ENCODE assay signal across 22 cellular contexts in the genomic region with DNA sequence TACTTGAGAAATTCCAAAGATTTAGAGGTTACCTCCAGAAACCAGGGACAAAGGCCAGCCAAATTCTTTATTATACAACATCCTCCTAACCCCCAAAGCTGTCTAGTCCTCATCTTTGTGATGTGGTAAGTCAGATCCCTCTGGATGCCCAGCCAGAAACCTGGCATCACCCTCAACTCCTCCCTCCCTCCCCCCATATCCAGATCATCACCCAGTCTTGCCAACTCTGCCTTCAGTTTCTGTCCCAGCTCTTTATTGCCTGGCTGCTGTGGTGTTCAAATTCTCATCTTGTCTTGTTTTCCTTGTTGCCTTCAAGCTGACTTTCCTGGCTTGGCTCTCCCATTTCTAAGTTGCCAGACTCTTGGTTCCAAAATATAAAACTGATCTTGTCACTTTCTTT. TPM values are rescaled to one million over a fixed set of nuclear protein-coding genes. Genes with fewer than 3 reads are reported as not detected.
DNase-seq lines count a peak whose midpoint lies in the region; ATAC-seq and TF ChIP-seq lines count a peak whose summit lies in the region.
"Had no signal": no experiment of that assay in that cellular context is flagged by ENCODE, and none has a peak within 500 bp of the region (broad histone marks: within the 10 kb centered on the region; RNA-seq: fewer than 3 reads in every experiment).

No MANE protein-coding gene starts in this region.

- peaks cover 27% of the 10 kb centered on the region for H3K4me1 ChIP-seq in HUES6 (ENCODE audit: control insufficient read depth, insufficient read depth, low read length)

- H3K9me3 ChIP-seq in HUES6 (ENCODE audit: control insufficient read depth, insufficient read depth, low read depth, low read length) (peaks cover 16% of the 10 kb centered on the region), T-helper 17 cell (ENCODE audit: control insufficient read depth, low read length, poor library complexity, severe bottlenecking) (no peaks in the 10 kb centered on the region)

- H3K4me3 Mint-ChIP-seq in activated T-cell treated with anti-CD3 and anti-CD28 coated beads, Interleukin-2, amount 50 U/mL, for 72 hours, result no peak overlapping the region
- no peak overlapping the region for H3K4me3 Mint-ChIP-seq in activated T-cell treated with anti-CD3 and anti-CD28 coated beads, Interleukin-2, amount 50 U/mL, for 24 hours
- no peak overlapping the region for H3K4me3 Mint-ChIP-seq in CD14-positive monocyte
- H3K4me3 Mint-ChIP-seq in effector memory CD8-positive, alpha-beta T cell, result peak overlapping the region in 1 of 2 donors; percentile 52
- H3K4me3 Mint-ChIP-seq in T-helper 17 cell, result no peak overlapping the region

- peak overlapping the region; percentile 27 for H3K27ac Mint-ChIP-seq in activated T-cell treated with anti-CD3 and anti-CD28 coated beads, Interleukin-2, amount 50 U/mL, for 72 hours
- no peak overlapping the region for H3K27ac Mint-ChIP-seq in activated T-cell treated with anti-CD3 and anti-CD28 coated beads, Interleukin-2, amount 50 U/mL, for 24 hours
- H3K27ac Mint-ChIP-seq in CD14-positive monocyte (peak overlapping the region in 4 of 7 donors; percentile 46 to 74 (median 61)), T-helper 17 cell (no peak overlapping the region)
- H3K27ac Mint-ChIP-seq in effector memory CD8-positive, alpha-beta T cell, result peak overlapping the region; percentile 14 to 41

- 0 out of 2 replicates have a peak overlapping the region, but pooled peaks have one; percentile 32 for H3K27ac ChIP-seq in HUES6 (ENCODE audit: low read depth, low read length)
- H3K27ac ChIP-seq: C4-2B, KMS-11 had no signal

- H3K36me3 ChIP-seq in HUES6 (ENCODE audit: control insufficient read depth, insufficient read depth, low read length), result peaks cover 14% of the 10 kb centered on the region
- H3K36me3 ChIP-seq: HAP-1 had no signal

- no peak for TF ChIP-seq CTCF in CD14-positive monocyte (IDR thresholded peaks at IDR 0.05)

- H3K36me3 Mint-ChIP-seq in activated T-cell treated with anti-CD3 and anti-CD28 coated beads, Interleukin-2, amount 50 U/mL, for 72 hours (ENCODE audit: insufficient read depth in 2 of 2), result peaks cover 10 to 15% of the 10 kb centered on the region in 2 donors
- H3K36me3 Mint-ChIP-seq in activated T-cell treated with anti-CD3 and anti-CD28 coated beads, Interleukin-2, amount 50 U/mL, for 24 hours (ENCODE audit: low read depth), result peaks cover 29% of the 10 kb centered on the region
- H3K36me3 Mint-ChIP-seq in CD14-positive monocyte, result peaks cover 2 to 19% of the 10 kb centered on the region in 2 donors
- H3K36me3 Mint-ChIP-seq in effector memory CD8-positive, alpha-beta T cell (ENCODE audit: insufficient read depth), result peaks cover 10% of the 10 kb centered on the region
- H3K36me3 Mint-ChIP-seq in T-helper 17 cell (ENCODE audit: low read depth), result no peaks in the 10 kb centered on the region

- no peak overlapping the region for H3K9ac ChIP-seq in HUES6 (ENCODE audit: low read length)
- H3K9ac ChIP-seq: KMS-11 had no signal

- H3K4me1 Mint-ChIP-seq in activated T-cell treated with anti-CD3 and anti-CD28 coated beads, Interleukin-2, amount 50 U/mL, for 72 hours (ENCODE audit: low read depth), result peaks cover 53% of the 10 kb centered on the region
- H3K4me1 Mint-ChIP-seq in activated T-cell treated with anti-CD3 and anti-CD28 coated beads, Interleukin-2, amount 50 U/mL, for 24 hours (ENCODE audit: low read depth), result peaks cover 69% of the 10 kb centered on the region
- H3K4me1 Mint-ChIP-seq in CD14-positive monocyte (peaks cover 72% of the 10 kb centered on the region), T-helper 17 cell (peaks cover 51% of the 10 kb centered on the region)
- peaks cover 50 to 58% of the 10 kb centered on the region in 2 donors for H3K4me1 Mint-ChIP-seq in effector memory CD8-positive, alpha-beta T cell (ENCODE audit: low read depth in 2 of 2)

- peaks cover 5 to 6% of the 10 kb centered on the region in 2 donors for H3K9me3 Mint-ChIP-seq in activated T-cell treated with anti-CD3 and anti-CD28 coated beads, Interleukin-2, amount 50 U/mL, for 72 hours
- peaks cover 6% of the 10 kb centered on the region for H3K9me3 Mint-ChIP-seq in activated T-cell treated with anti-CD3 and anti-CD28 coated beads, Interleukin-2, amount 50 U/mL, for 24 hours
- H3K9me3 Mint-ChIP-seq in CD14-positive monocyte, result peaks cover 3 to 11% (median 9%) of the 10 kb centered on the region in 7 donors
- H3K9me3 Mint-ChIP-seq in effector memory CD8-positive, alpha-beta T cell, result peaks cover 2 to 8% of the 10 kb centered on the region in 2 donors

- no peak overlapping the region for H3K4me3 ChIP-seq in HUES6 (ENCODE audit: low read depth, low read length)
- H3K4me3 ChIP-seq: HAP-1 had no signal

- intact Hi-C loops in CD14-positive monocyte (cut with micrococcal nuclease), result no loop called here

- ATAC-seq in activated T-cell treated with anti-CD3 and anti-CD28 coated beads, Interleukin-2, amount 50 U/mL, for 72 hours (replicated peaks in 1 of 2), result no peak
- ATAC-seq in effector memory CD8-positive, alpha-beta T cell (replicated peaks), result no peak
- ATAC-seq in T-helper 17 cell (no peak), GM18502 (IDR thresholded peaks at IDR 0.05; ENCODE audit: poor library complexity, unreplicated experiment) (no peak), HG02938 (IDR thresholded peaks at IDR 0.05; ENCODE audit: unreplicated experiment) (no peak)

- no peaks in the 10 kb centered on the region for H3K27me3 ChIP-seq in HUES6 (ENCODE audit: control insufficient read depth, insufficient read depth, low read length)

- no peak for DNase-seq in activated T-cell treated with anti-CD3 and anti-CD28 coated beads, Interleukin-2, amount 50 U/mL, for 72 hours
- DNase-seq in activated T-cell treated with anti-CD3 and anti-CD28 coated beads, Interleukin-2, amount 50 U/mL, for 24 hours, result no peak
- DNase-seq in CD14-positive monocyte (ENCODE audit: low spot score), result no peak
- no peak for DNase-seq in effector memory CD8-positive, alpha-beta T cell
- DNase-seq in T-helper 17 cell, result no peak
- DNase-seq: DMS79 treated with DMSO at 0.1 percent for 48 hours; IMR-90; MV-4-11; NCI-H1105 treated with DMSO at 0.1 percent for 48 hours; NCI-H2081; NCI-H2171; NCI-H345; NCI-H524; NCI-H774; NK-92 treated with Interleukin-12 subunit alpha and Interleukin-12 subunit beta, amount 100 ng/mL, for 24 hours; SHP77 had no signal

- no peaks in the 10 kb centered on the region for H3K27me3 Mint-ChIP-seq in activated T-cell treated with anti-CD3 and anti-CD28 coated beads, Interleukin-2, amount 50 U/mL, for 72 hours (ENCODE audit: low read depth)
- H3K27me3 Mint-ChIP-seq in activated T-cell treated with anti-CD3 and anti-CD28 coated beads, Interleukin-2, amount 50 U/mL, for 24 hours, result no peaks in the 10 kb centered on the region
- H3K27me3 Mint-ChIP-seq in CD14-positive monocyte (ENCODE audit: low read depth in 3 of 3) (peaks cover 0 to 2% (median 1%) of the 10 kb centered on the region in 3 donors), T-helper 17 cell (no peaks in the 10 kb centered on the region)
- no peaks in the 10 kb centered on the region for H3K27me3 Mint-ChIP-seq in effector memory CD8-positive, alpha-beta T cell

RNA-seq across cellular contexts. Expression of gene MAP2K1, which starts 28.6 kb away (rescaled TPM):
- 10 to 100 TPM; 83.3 to 98.1 TPM for total RNA-seq in activated T-cell treated with anti-CD3 and anti-CD28 coated beads, Interleukin-2, amount 50 U/mL, for 72 hours
- polyA plus RNA-seq in CD14-positive monocyte, result 10 to 100 TPM; 64.5 to 71.1 TPM
- 10 to 100 TPM; 39.2 to 57.3 TPM for total RNA-seq in T-helper 17 cell

RNA-seq across cellular contexts. Expression of gene TIPIN, which starts 58.8 kb away (rescaled TPM):
- total RNA-seq in activated T-cell treated with anti-CD3 and anti-CD28 coated beads, Interleukin-2, amount 50 U/mL, for 72 hours, result 10 to 100 TPM; 22.9 to 35.8 TPM
- polyA plus RNA-seq in CD14-positive monocyte, result 1 to 10 TPM; 3.7 to 4.0 TPM
- total RNA-seq in T-helper 17 cell, result 1 to 10 TPM; 2.9 to 4.2 TPM

Comparison
In these comparisons a context has a peak if more than half of its experiments do, and no peak if none do; other contexts are left out.
1. H3K27ac Mint-ChIP-seq: peak in activated T-cell treated with anti-CD3 and anti-CD28 coated beads, Interleukin-2, amount 50 U/mL, for 72 hours (single experiment), CD14-positive monocyte (4 of 7) and effector memory CD8-positive, alpha-beta T cell (2 of 2); none in activated T-cell treated with anti-CD3 and anti-CD28 coated beads, Interleukin-2, amount 50 U/mL, for 24 hours (single experiment) and T-helper 17 cell (single experiment).
2. RNA of gene TIPIN, which starts 58.8 kb away (total RNA-seq): 22.9 to 35.8 TPM in activated T-cell treated with anti-CD3 and anti-CD28 coated beads, Interleukin-2, amount 50 U/mL, for 72 hours; 2.9 to 4.2 TPM in T-helper 17 cell; every median in the first group is over 4 times any median in the second.